8 cellular contexts compared by ENCODE assay signal in the genomic region with DNA sequence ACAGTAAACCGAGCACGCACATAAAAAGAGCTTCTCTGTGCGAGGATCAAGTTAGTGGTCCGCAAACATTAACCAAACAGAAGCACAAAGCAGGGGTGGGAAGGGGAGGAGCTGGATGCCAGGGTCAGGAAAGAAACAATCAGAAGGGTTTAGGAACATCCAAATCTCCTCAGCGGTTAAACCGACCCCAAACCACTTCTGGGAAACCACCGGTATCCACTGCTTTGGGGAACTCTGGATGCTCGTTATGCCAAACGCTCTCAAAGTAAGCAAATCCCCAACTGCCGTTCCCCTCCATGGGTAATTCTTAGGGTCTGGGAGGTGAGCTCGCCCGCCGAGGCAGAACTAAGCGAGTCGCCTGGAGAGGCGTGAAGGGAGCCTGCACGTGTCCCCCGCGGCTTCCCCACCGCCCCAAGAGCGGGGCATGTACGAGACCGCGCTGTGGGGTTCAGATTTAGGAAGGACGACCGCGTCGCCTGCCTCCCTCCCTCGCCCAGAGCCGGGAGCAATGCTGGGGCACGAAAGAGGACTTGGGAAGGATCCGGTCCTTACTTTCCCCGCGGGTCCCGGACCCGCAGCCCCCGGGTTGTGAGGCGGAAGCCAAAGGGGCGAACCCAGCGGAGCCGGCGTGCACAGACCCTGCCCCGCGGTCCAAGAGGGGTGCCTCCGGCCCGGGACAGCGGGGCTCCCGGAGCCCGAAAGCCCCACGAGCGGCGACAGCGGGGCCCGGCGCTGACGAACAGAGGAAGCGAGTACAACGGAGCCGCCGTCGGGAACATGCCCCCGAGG. TPM values are rescaled to one million over a fixed set of nuclear protein-coding genes. Genes with fewer than 3 reads are reported as not detected.
A peak's percentile ranks its signal among the peaks of the same experiment; 100 is the strongest.
DNase-seq lines count a peak whose midpoint lies in the region; ATAC-seq and TF ChIP-seq lines count a peak whose summit lies in the region.

No MANE protein-coding gene starts in this region.

- no peaks in the 10 kb centered on the region for H3K36me3 ChIP-seq in MM.1S (replicated peaks; ENCODE audit: insufficient read depth, low read length)
- peaks cover 5% of the 10 kb centered on the region for H3K36me3 ChIP-seq in thymus (ENCODE audit: control insufficient read depth, insufficient read depth)

- H3K27me3 ChIP-seq in MM.1S (replicated peaks; ENCODE audit: insufficient read depth, low read length) (no peaks in the 10 kb centered on the region), thymus (ENCODE audit: control insufficient read depth, insufficient read depth) (no peaks in the 10 kb centered on the region)

- under 1% methylated on average over 62 of the region's 62 CpGs for WGBS in thymus

- no peaks in the 10 kb centered on the region for H4K20me1 ChIP-seq in MM.1S (ENCODE audit: insufficient read depth, low read length)

- H3K4me3 ChIP-seq in MM.1S (ENCODE audit: low read length) (peak overlapping the region; percentile 76), thymus (ENCODE audit: low read length) (peak overlapping the region; percentile 75)

- H3K9me3 ChIP-seq in MM.1S (replicated peaks; ENCODE audit: insufficient read depth, low read length) (no peaks in the 10 kb centered on the region), thymus (ENCODE audit: control insufficient read depth) (no peaks in the 10 kb centered on the region)

- no peak overlapping the region for H2AFZ ChIP-seq in MM.1S (ENCODE audit: low read length)

- H3K9me3 Mint-ChIP-seq in activated CD8-positive, alpha-beta memory T cell treated with anti-CD3 and anti-CD28 coated beads, Interleukin-2, amount 10 ng/mL, durations not matched to agents 7 days and 5 days (ENCODE audit: low read depth): no peaks in the 10 kb centered on the region
- H3K9me3 Mint-ChIP-seq in naive thymus-derived CD8-positive, alpha-beta T cell: no peaks in the 10 kb centered on the region

- H3K9me2 ChIP-seq in MM.1S (replicated peaks; ENCODE audit: insufficient read depth, low read length): no peaks in the 10 kb centered on the region

- POLR2A ChIA-PET in naive thymus-derived CD8-positive, alpha-beta T cell (lab: Charles Lee): interaction anchor here (0.8 to 5.7 kb wide), 7 partner anchors 13 to 1098 kb away, joined by 3 to 72 read pairs (median 6); a partner anchor contains a TSS

- peak overlapping the region; percentile 65 for H3K9ac ChIP-seq in MM.1S (ENCODE audit: low read length)

- peak; percentile 11 for TF ChIP-seq POLR2A in erythroblast (IDR thresholded peaks at IDR 0.05; ENCODE audit: low read length)

- peak; percentile 28 for DNase-seq in DMS 273 treated with DMSO at 0.1 percent for 48 hours (lab: John Stamatoyannopoulos, UW)
- peak; percentile 12 for DNase-seq in MM.1S
- DNase-seq in activated CD8-positive, alpha-beta memory T cell treated with anti-CD3 and anti-CD28 coated beads, Interleukin-2, amount 10 ng/mL, durations not matched to agents 7 days and 5 days: peak; percentile 58
- DNase-seq in erythroblast (lab: John Stamatoyannopoulos, UW): peak; percentile 57 to 64
- DNase-seq in naive thymus-derived CD8-positive, alpha-beta T cell: peak in 9 of 10 donors; percentile 5 to 37 (median 26)

- peak overlapping the region; percentile 83 for H3K4me2 ChIP-seq in MM.1S (ENCODE audit: low read depth, low read length)

- no peaks in the 10 kb centered on the region for H3K27me3 Mint-ChIP-seq in activated CD8-positive, alpha-beta memory T cell treated with anti-CD3 and anti-CD28 coated beads, Interleukin-2, amount 10 ng/mL, durations not matched to agents 7 days and 5 days
- no peaks in the 10 kb centered on the region for H3K27me3 Mint-ChIP-seq in naive thymus-derived CD8-positive, alpha-beta T cell

- peaks cover 3% of the 10 kb centered on the region for H3K36me3 Mint-ChIP-seq in activated CD8-positive, alpha-beta memory T cell treated with anti-CD3 and anti-CD28 coated beads, Interleukin-2, amount 10 ng/mL, durations not matched to agents 7 days and 5 days
- no peaks in the 10 kb centered on the region for H3K36me3 Mint-ChIP-seq in naive thymus-derived CD8-positive, alpha-beta T cell

- no peak for TF ChIP-seq CTCF in MM.1S (IDR thresholded peaks at IDR 0.05; ENCODE audit: low read length)

- CTCF ChIA-PET in activated CD8-positive, alpha-beta memory T cell treated with anti-CD3 and anti-CD28 coated beads, Interleukin-2, amount 10 ng/mL, durations not matched to agents 7 days and 5 days (lab: Charles Lee): interaction anchor here (0.5 to 2.8 kb wide), 6 partner anchors 10 to 219 kb away, joined by 3 to 26 read pairs (median 4); a partner anchor contains a TSS

- peak overlapping the region; percentile 23; the same call in 1 of the 2 replicates for H3K27ac ChIP-seq in MM.1S (ENCODE audit: low read length)
- peak overlapping the region; percentile 90 for H3K27ac ChIP-seq in thymus (ENCODE audit: low read depth)

- H3K4me1 Mint-ChIP-seq in activated CD8-positive, alpha-beta memory T cell treated with anti-CD3 and anti-CD28 coated beads, Interleukin-2, amount 10 ng/mL, durations not matched to agents 7 days and 5 days: peaks cover 18% of the 10 kb centered on the region
- peaks cover 11 to 37% (median 29%) of the 10 kb centered on the region in 4 donors for H3K4me1 Mint-ChIP-seq in naive thymus-derived CD8-positive, alpha-beta T cell

- H3K4me1 ChIP-seq in MM.1S (ENCODE audit: low read length) (no peaks in the 10 kb centered on the region), thymus (ENCODE audit: control insufficient read depth, insufficient read depth, low read length) (peaks cover 7% of the 10 kb centered on the region)

- peaks cover 55% of the 10 kb centered on the region for H3K79me2 ChIP-seq in MM.1S (ENCODE audit: low read length)

- H3K27ac Mint-ChIP-seq in activated CD8-positive, alpha-beta memory T cell treated with anti-CD3 and anti-CD28 coated beads, Interleukin-2, amount 10 ng/mL, durations not matched to agents 7 days and 5 days: peak overlapping the region; percentile 89
- H3K27ac Mint-ChIP-seq in naive thymus-derived CD8-positive, alpha-beta T cell: peak overlapping the region; percentile 83 to 95 (median 92)

- peaks cover 8% of the 10 kb centered on the region for H3F3A ChIP-seq in MM.1S (ENCODE audit: insufficient read depth, low read length)

- peak overlapping the region; percentile 94 for H3K4me3 Mint-ChIP-seq in activated CD8-positive, alpha-beta memory T cell treated with anti-CD3 and anti-CD28 coated beads, Interleukin-2, amount 10 ng/mL, durations not matched to agents 7 days and 5 days
- peak overlapping the region; percentile 86 to 95 (median 90) for H3K4me3 Mint-ChIP-seq in naive thymus-derived CD8-positive, alpha-beta T cell

- ATAC-seq in GM21737 (IDR thresholded peaks at IDR 0.05; ENCODE audit: unreplicated experiment) (peak; percentile 8), GM21367 (IDR thresholded peaks at IDR 0.05; ENCODE audit: unreplicated experiment) (no peak)
- peak; percentile 5 for ATAC-seq in activated CD8-positive, alpha-beta memory T cell treated with anti-CD3 and anti-CD28 coated beads, Interleukin-2, amount 10 ng/mL, durations not matched to agents 7 days and 5 days
- ATAC-seq in naive thymus-derived CD8-positive, alpha-beta T cell: peak; percentile 0 to 3

RNA-seq across cellular contexts. Expression of a gene that starts 0.7 kb away (rescaled TPM):
- 10 to 100 TPM; 35.7 to 45.3 TPM for total RNA-seq in activated CD8-positive, alpha-beta memory T cell treated with anti-CD3 and anti-CD28 coated beads, Interleukin-2, amount 10 ng/mL, durations not matched to agents 7 days and 5 days
- 10 to 100 TPM; 48.0 to 52.1 TPM for total RNA-seq in naive thymus-derived CD8-positive, alpha-beta T cell
- 10 to 100 TPM; 29.8 to 36.1 (median 36.0) TPM for polyA plus RNA-seq in naive thymus-derived CD8-positive, alpha-beta T cell
- polyA plus RNA-seq in thymus: 7.7 TPM

RNA-seq across cellular contexts. Expression of a gene that starts 20.0 kb away (rescaled TPM):
- total RNA-seq in activated CD8-positive, alpha-beta memory T cell treated with anti-CD3 and anti-CD28 coated beads, Interleukin-2, amount 10 ng/mL, durations not matched to agents 7 days and 5 days: 10 to 100 TPM; 76.3 to 79.3 TPM
- total RNA-seq in naive thymus-derived CD8-positive, alpha-beta T cell: 10 to 100 TPM; 23.7 to 26.5 TPM
- 1 to 10 TPM; 1.0 to 3.3 (median 1.7) TPM for polyA plus RNA-seq in naive thymus-derived CD8-positive, alpha-beta T cell
- polyA plus RNA-seq in thymus: 21.5 TPM
